In genomic region chr21:34986561-34987533, GRCh38 we compare ENCODE assay signal across 8 cellular contexts.
DNase-seq lines count a peak whose midpoint lies in the region; ATAC-seq, FAIRE-seq and TF ChIP-seq lines count a peak whose summit lies in the region.

No MANE protein-coding gene starts in this region.

- H3K4me3 ChIP-seq in K562 (no peak overlapping the region), kidney (ENCODE audit: low read length in 2 of 2) (no peak overlapping the region)

- no peak for FAIRE-seq in K562 (lab: Jason Lieb, UNC)
- FAIRE-seq in frontal cortex (lab: Jason Lieb, UNC) = no peak
- FAIRE-seq in kidney (lab: Jason Lieb, UNC) = no peak

- H2AFZ ChIP-seq in K562 (ENCODE audit: low read depth, low read length) = peak overlapping the region; percentile 21

- TF ChIP-seq POLR2A in K562 (conservative IDR thresholded peaks at IDR 0.05) = no peak

- WGBS in K562 (ENCODE audit: insufficient coverage, low coverage, missing lambda C conversion rate) = 45% methylated on average over 16 of the region's 16 CpGs

- BruUV-seq in K562 (replicated peaks; lab: Mats Ljungman, UMichigan) = no TSS peak

- no peaks in the 10 kb centered on the region for H3K27me3 ChIP-seq in K562 (ENCODE audit: control insufficient read depth in 2 of 2, insufficient read depth in 2 of 2, low read length in 2 of 2)

- ATAC-seq in GM18517 (IDR thresholded peaks at IDR 0.05; ENCODE audit: unreplicated experiment) (peak; percentile 62), HG02870 (IDR thresholded peaks at IDR 0.05; ENCODE audit: unreplicated experiment) (peak; percentile 68), K562 (peak; percentile 5; the same call in 1 of the 3 replicates)

- intact Hi-C loops in K562 (cut with micrococcal nuclease) (no loop called here), kidney (cut with DNase I) (no loop called here)

- TF ChIP-seq RAD21 in K562 (CRISPR knock-in tag; conservative IDR thresholded peaks at IDR 0.05 in 1 of 2, IDR thresholded peaks at IDR 0.05 in 1 of 2) = no peak

- CTCF ChIA-PET in K562 (lab: Yijun Ruan, JAX; ENCODE audit: low intra/inter-chr PET ratio) = no interaction called here

- H3K4me2 ChIP-seq in K562 (ENCODE audit: insufficient read depth, low read length) = no peak overlapping the region

- no peaks in the 10 kb centered on the region for H3K9me1 ChIP-seq in K562 (ENCODE audit: control insufficient read depth, insufficient read depth, low read length)

- DNase-seq in T-helper 1 cell (peak in 4 of 5 donors; percentile 42 to 86 (median 44)), K562 (ENCODE audit: extremely low read depth in 1 of 4, low spot score in 3 of 4) (no peak), renal cortical epithelial cell (ENCODE audit: low read depth) (peak; percentile 88), frontal cortex (ENCODE audit: low spot score in 2 of 2) (no peak), SHP77 (lab: John Stamatoyannopoulos, UW) (no peak), kidney (no peak)

- no peaks in the 10 kb centered on the region for H3K79me2 ChIP-seq in K562 (ENCODE audit: control insufficient read depth, insufficient read depth, low read length)

- H3K27ac ChIP-seq in K562 (ENCODE audit: extremely low read depth, low read depth, low read length) (no peak overlapping the region), kidney (ENCODE audit: low read depth in 2 of 2, low read length in 2 of 2) (no peak overlapping the region)

- in situ Hi-C loops in K562 (cut with MboI) = loop anchor here (10.0 kb wide), 1 partner anchor 858 kb away; no protein-coding TSS in a partner anchor

- POLR2A ChIA-PET in K562 (lab: Yijun Ruan, JAX) = interaction anchor here (0.6 to 1.2 kb wide), 3 partner anchors 37 to 1398 kb away, joined by 3 read pairs; partner anchors contain the start of gene DONSON

- TF ChIP-seq EP300 in K562 (IDR thresholded peaks at IDR 0.05; ENCODE audit: low read length) = no peak

- no peaks in the 10 kb centered on the region for H4K20me1 ChIP-seq in K562 (replicated peaks; ENCODE audit: control insufficient read depth, insufficient read depth, low read length)

- H3K36me3 ChIP-seq in K562 (ENCODE audit: control insufficient read depth, insufficient read depth, low read length) (no peaks in the 10 kb centered on the region), kidney (ENCODE audit: control insufficient read depth in 1 of 2, insufficient read depth in 2 of 2, low read length in 2 of 2) (no peaks in the 10 kb centered on the region)

- H3K9me3 ChIP-seq in K562 (replicated peaks; ENCODE audit: control insufficient read depth, insufficient read depth, low read depth, low read length) = no peaks in the 10 kb centered on the region
- no peaks in the 10 kb centered on the region for H3K9me3 ChIP-seq in kidney (ENCODE audit: control insufficient read depth in 1 of 2, low read length in 2 of 2)

- no peak for TF ChIP-seq CTCF in K562 (IDR thresholded peaks at IDR 0.05 in 2 of 3, conservative IDR thresholded peaks at IDR 0.05 in 1 of 3; ENCODE audit: insufficient read depth in 2 of 3, low read depth in 1 of 3, low read length in 3 of 3)
- TF ChIP-seq CTCF in kidney (IDR thresholded peaks at IDR 0.05; ENCODE audit: borderline replicate concordance, extremely low read depth, insufficient read depth) = no peak

- H3K9ac ChIP-seq in K562 (ENCODE audit: insufficient read depth in 1 of 2, low read depth in 2 of 2, low read length in 2 of 2) = peak overlapping the region in 1 of 2 experiments; percentile 49; a peak in 1 of 4 replicates
- no peak overlapping the region for H3K9ac ChIP-seq in kidney (ENCODE audit: low read length in 2 of 2)

- H3K4me1 ChIP-seq in K562 (replicated peaks in 1 of 2; ENCODE audit: control insufficient read depth in 2 of 2, insufficient read depth in 2 of 2, low read length in 2 of 2) (peaks cover 19 to 56% of the 10 kb centered on the region in 2 experiments), kidney (ENCODE audit: control insufficient read depth in 1 of 2, insufficient read depth in 1 of 2, low read depth in 1 of 2, low read length in 2 of 2) (peaks cover 0 to 9% of the 10 kb centered on the region in 2 donors)

TF ChIP-seq in K562, 482 proteins besides CTCF, POLR2A, EP300 and RAD21 (continues in another document):
- TF ChIP-seq MEIS2 (IDR thresholded peaks at IDR 0.05; ENCODE audit: partially characterized antibody) (peak; percentile 52), PKNOX1 (IDR thresholded peaks at IDR 0.05) (peak; percentile 94), MAFK (IDR thresholded peaks at IDR 0.05; ENCODE audit: low read length) (no peak), ZNF395 (CRISPR knock-in tag; IDR thresholded peaks at IDR 0.05) (no peak), HDAC1 (IDR thresholded peaks at IDR 0.05) (peak in 1 of 2 experiments; percentile 62; a peak in 1 of 4 replicates)

Comparison
In these comparisons a context has a peak if more than half of its experiments do, and no peak if none do; other contexts are left out.
1. ATAC-seq: peak in every context shown above with its lines; median percentile 68 in HG02870; 62 in GM18517; 5 in K562.
2. DNase-seq: peak in T-helper 1 cell (4 of 5) and renal cortical epithelial cell (single experiment); none in K562 (0 of 4), frontal cortex (0 of 2), SHP77 (0 of 2) and kidney (single experiment).